In the genomic region with DNA sequence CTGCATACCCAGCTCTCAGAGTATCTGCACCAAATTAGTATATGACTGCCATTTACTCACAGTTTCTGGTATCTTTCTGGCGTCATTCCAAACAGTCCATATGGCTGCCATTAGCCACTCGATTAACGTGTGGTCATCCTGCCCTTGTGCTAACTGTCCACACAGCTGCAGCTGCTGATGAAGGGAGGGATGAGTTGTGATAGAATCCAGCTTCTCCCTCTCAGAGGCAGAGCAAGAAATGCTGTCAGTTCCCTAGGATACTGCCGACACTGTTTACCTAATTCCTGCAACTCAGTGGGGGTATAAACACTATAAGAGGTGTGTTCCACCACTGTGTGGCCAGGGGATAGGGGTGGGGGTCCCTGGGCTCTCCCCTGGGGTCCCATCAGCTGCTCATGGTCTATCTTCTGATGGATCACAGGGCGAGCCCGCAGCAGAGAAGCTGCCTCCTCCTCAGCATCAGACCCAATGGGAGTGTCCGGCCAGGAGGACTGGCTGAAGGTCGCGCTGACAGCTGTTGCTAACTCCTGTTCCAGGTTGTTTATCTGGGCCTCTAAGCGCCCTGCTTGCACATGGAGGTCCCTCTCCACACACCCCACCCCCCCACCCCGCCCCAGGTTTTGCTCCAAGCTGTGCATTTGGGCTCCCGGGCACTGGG, we compare ENCODE assay signal across 10 cellular contexts. TPM values are rescaled to one million over a fixed set of nuclear protein-coding genes. Genes with fewer than 3 reads are reported as not detected.
DNase-seq lines count a peak whose midpoint lies in the region; ATAC-seq and TF ChIP-seq lines count a peak whose summit lies in the region.
"Had no signal": no experiment of that assay in that cellular context is flagged by ENCODE, and none has a peak within 500 bp of the region (broad histone marks: within the 10 kb centered on the region; RNA-seq: fewer than 3 reads in every experiment).

No MANE protein-coding gene starts in this region.

- no peak for ATAC-seq in GM21526 (IDR thresholded peaks at IDR 0.05; ENCODE audit: low FRiP score, unreplicated experiment)

- no peaks in the 10 kb centered on the region for H3K36me3 ChIP-seq in colonic mucosa
- no peaks in the 10 kb centered on the region for H3K36me3 ChIP-seq in mucosa of rectum (ENCODE audit: control insufficient read depth in 2 of 2, insufficient read depth in 2 of 2, low read length in 2 of 2)

- no peak for TF ChIP-seq CTCF in AG10803 (conservative IDR thresholded peaks at IDR 0.05; ENCODE audit: low read length)
- no peak for TF ChIP-seq CTCF in colonic mucosa (IDR thresholded peaks at IDR 0.05)

- H3K27me3 ChIP-seq in colonic mucosa = no peaks in the 10 kb centered on the region
- H3K27me3 ChIP-seq in mucosa of rectum (ENCODE audit: control insufficient read depth in 2 of 2, insufficient read depth in 2 of 2, low read length in 2 of 2) = no peaks in the 10 kb centered on the region

- no peak overlapping the region for H3K4me3 ChIP-seq in AG10803 (ENCODE audit: low read length)
- no peak overlapping the region for H3K4me3 ChIP-seq in colonic mucosa
- H3K4me3 ChIP-seq in mucosa of rectum (ENCODE audit: low read length in 2 of 2) = peak overlapping the region; percentile 64 to 72

- H3K27ac ChIP-seq in colonic mucosa (peak overlapping the region; percentile 75), mucosa of rectum (ENCODE audit: low read depth in 2 of 2, low read length in 2 of 2) (peak overlapping the region; percentile 70 to 78)

- H3K4me1 ChIP-seq in colonic mucosa (peaks cover 24% of the 10 kb centered on the region), mucosa of rectum (ENCODE audit: control insufficient read depth in 2 of 2, insufficient read depth in 2 of 2, low read length in 2 of 2) (peaks cover 53 to 57% of the 10 kb centered on the region in 2 donors)

- H3K9ac ChIP-seq in colonic mucosa (ENCODE audit: low read depth in 2 of 2, low read length in 2 of 2) (peak overlapping the region in 1 of 2 donors; percentile 36), mucosa of rectum (ENCODE audit: low read depth in 1 of 2, low read length in 2 of 2) (peak overlapping the region in 1 of 2 donors; percentile 41)

- no peaks in the 10 kb centered on the region for H3K9me3 ChIP-seq in colonic mucosa
- no peaks in the 10 kb centered on the region for H3K9me3 ChIP-seq in mucosa of rectum (ENCODE audit: control insufficient read depth in 2 of 2, low read length in 2 of 2)

- peak; percentile 81 for DNase-seq in AG10803 (ENCODE audit: low read depth)
- DNase-seq in NCI-H1092 (lab: John Stamatoyannopoulos, UW) = peak; percentile 47
- DNase-seq in colonic mucosa = peak; percentile 65
- no peak for DNase-seq in NCI-H2029 treated with DMSO at 0.1 percent for 48 hours (lab: John Stamatoyannopoulos, UW)
- no peak for DNase-seq in activated CD4-positive, alpha-beta T cell treated with anti-CD3 and anti-CD28 coated beads, Interleukin-2, amount 50 U/mL, for 48 hours
- no peak for DNase-seq in kidney glomerular epithelial cell (lab: John Stamatoyannopoulos, UW)
- DNase-seq: central memory CD4-positive, alpha-beta T cell; stimulated activated CD4-positive, alpha-beta T cell treated with anti-CD3 and anti-CD28 coated beads, Interleukin-12 subunit alpha, Interleukin-12 subunit beta, amount 100 ng/mL, for 4 hours had no signal

- intact Hi-C loops in colonic mucosa (cut with DNase I) = no loop called here

RNA-seq across cellular contexts. Expression of gene KLHL23, which starts 17.3 kb away (rescaled TPM):
- total RNA-seq in colonic mucosa = 10 to 100 TPM in 1 of 2 donors, 1 to 10 TPM in 1; 7.1 to 15.6 TPM

RNA-seq across cellular contexts. Expression of gene PHOSPHO2, which starts 22.1 kb away (rescaled TPM):
- 1 to 10 TPM; 5.3 to 7.0 TPM for total RNA-seq in colonic mucosa

RNA-seq across cellular contexts. Expression of gene CFAP210, which starts 22.2 kb away (rescaled TPM):
- total RNA-seq in colonic mucosa = not detected

Comparison
In these comparisons a context has a peak if more than half of its experiments do, and no peak if none do; other contexts are left out.
1. DNase-seq: peak in AG10803 (single experiment), NCI-H1092 (single experiment) and colonic mucosa (single experiment); none in NCI-H2029 treated with DMSO at 0.1 percent for 48 hours (single experiment), activated CD4-positive, alpha-beta T cell treated with anti-CD3 and anti-CD28 coated beads, Interleukin-2, amount 50 U/mL, for 48 hours (0 of 2) and kidney glomerular epithelial cell (single experiment).
2. H3K4me3 ChIP-seq: peak in mucosa of rectum (2 of 2); none in AG10803 (single experiment) and colonic mucosa (single experiment).